11 cellular contexts compared by ENCODE assay signal in the genomic region with DNA sequence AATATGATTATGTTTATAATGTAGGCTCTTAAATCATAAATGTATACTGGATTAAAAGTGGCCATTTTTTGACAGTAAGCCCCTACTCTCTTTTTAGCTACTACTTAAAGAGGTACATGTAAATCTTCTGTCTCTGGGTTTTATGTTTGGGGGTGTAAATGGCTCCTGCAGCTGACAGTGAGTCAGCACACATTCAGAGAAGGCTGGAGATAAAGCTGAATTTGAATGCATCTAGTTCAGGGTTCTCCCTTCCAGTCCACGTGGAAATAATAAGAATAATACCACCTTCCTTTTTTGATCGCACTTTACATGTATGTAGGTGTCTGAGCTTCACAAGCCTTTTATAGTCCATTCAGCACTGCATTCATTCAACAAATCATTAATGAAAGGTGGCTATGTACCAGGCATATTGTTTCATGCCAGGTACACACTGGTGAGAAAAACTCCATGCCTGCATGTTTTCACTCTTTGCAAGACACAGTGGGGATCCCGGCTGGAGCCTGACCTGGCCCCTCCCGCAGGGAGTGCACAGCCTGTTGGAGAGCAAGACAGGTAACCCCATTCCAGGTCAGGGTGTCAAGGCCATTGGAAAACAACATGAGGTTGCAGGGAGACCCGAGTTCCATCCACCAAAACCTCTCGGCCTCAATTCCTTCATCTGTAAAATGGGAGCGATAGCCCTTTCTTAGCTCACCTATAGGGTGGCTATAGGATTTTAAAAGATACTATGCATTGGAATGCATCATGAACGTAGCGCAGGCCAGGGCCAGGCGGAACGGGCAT.
DNase-seq lines count a peak whose midpoint lies in the region; ATAC-seq and TF ChIP-seq lines count a peak whose summit lies in the region.
"Had no signal": no experiment of that assay in that cellular context is flagged by ENCODE, and none has a peak within 500 bp of the region (broad histone marks: within the 10 kb centered on the region; RNA-seq: fewer than 3 reads in every experiment).

No MANE protein-coding gene starts in this region.

- intact Hi-C loops in Calu3 (cut with micrococcal nuclease; ENCODE audit: unreplicated experiment) = no loop called here

- H3K27me3 Mint-ChIP-seq in Calu3 (ENCODE audit: unreplicated experiment) (no peaks in the 10 kb centered on the region), progenitor cell of endocrine pancreas (peaks cover 3% of the 10 kb centered on the region)
- H3K27me3 Mint-ChIP-seq in activated naive CD8-positive, alpha-beta T cell treated with anti-CD3 and anti-CD28 coated beads for 36 hours = no peaks in the 10 kb centered on the region
- H3K27me3 Mint-ChIP-seq: naive thymus-derived CD8-positive, alpha-beta T cell; T-cell had no signal

- peak overlapping the region; percentile 93 for H3K27ac ChIP-seq in caudate nucleus (ENCODE audit: low read depth, low read length)

- peaks cover 60% of the 10 kb centered on the region for H3K36me3 Mint-ChIP-seq in Calu3 (ENCODE audit: insufficient read depth, unreplicated experiment)
- H3K36me3 Mint-ChIP-seq in progenitor cell of endocrine pancreas (ENCODE audit: insufficient read depth) = no peaks in the 10 kb centered on the region
- no peaks in the 10 kb centered on the region for H3K36me3 Mint-ChIP-seq in activated naive CD8-positive, alpha-beta T cell treated with anti-CD3 and anti-CD28 coated beads for 36 hours
- H3K36me3 Mint-ChIP-seq: naive thymus-derived CD8-positive, alpha-beta T cell; T-cell had no signal

- no peak for DNase-seq in Calu3
- peak; percentile 33 for DNase-seq in M059J (ENCODE audit: low read depth)
- peak in 10 of 61 donors; percentile 11 to 59 (median 32) for DNase-seq in caudate nucleus (lab: John Stamatoyannopoulos, UW)
- no peak for DNase-seq in progenitor cell of endocrine pancreas (ENCODE audit: low spot score, unreplicated experiment)
- no peak for DNase-seq in activated naive CD8-positive, alpha-beta T cell treated with anti-CD3 and anti-CD28 coated beads for 36 hours
- DNase-seq: Kasumi-1; naive thymus-derived CD8-positive, alpha-beta T cell; T-cell had no signal

- CTCF ChIA-PET in Calu3 (lab: Charles Lee) = interaction anchor here (2.3 to 2.4 kb wide), 2 partner anchors 8 to 9 kb away, joined by 12 to 14 read pairs; no protein-coding TSS in a partner anchor

- BruUV-seq in Calu3 (replicated peaks; lab: Mats Ljungman, UMichigan) = no TSS peak

- H3K4me3 Mint-ChIP-seq in Calu3 (ENCODE audit: low read depth, unreplicated experiment) (peak overlapping the region; percentile 72), progenitor cell of endocrine pancreas (ENCODE audit: low read depth) (no peak overlapping the region)
- H3K4me3 Mint-ChIP-seq in activated naive CD8-positive, alpha-beta T cell treated with anti-CD3 and anti-CD28 coated beads for 36 hours = no peak overlapping the region

- peaks cover 85% of the 10 kb centered on the region for H3K4me1 Mint-ChIP-seq in Calu3 (ENCODE audit: low read depth, unreplicated experiment)
- H3K4me1 Mint-ChIP-seq in progenitor cell of endocrine pancreas (ENCODE audit: low read depth) = peaks cover 35% of the 10 kb centered on the region
- peaks cover 22% of the 10 kb centered on the region for H3K4me1 Mint-ChIP-seq in activated naive CD8-positive, alpha-beta T cell treated with anti-CD3 and anti-CD28 coated beads for 36 hours

- peak overlapping the region; percentile 74 for H3K27ac Mint-ChIP-seq in Calu3 (ENCODE audit: unreplicated experiment)
- peak overlapping the region; percentile 5 for H3K27ac Mint-ChIP-seq in progenitor cell of endocrine pancreas
- no peak overlapping the region for H3K27ac Mint-ChIP-seq in activated naive CD8-positive, alpha-beta T cell treated with anti-CD3 and anti-CD28 coated beads for 36 hours

- no peaks in the 10 kb centered on the region for H3K9me3 Mint-ChIP-seq in Calu3 (ENCODE audit: low read depth, unreplicated experiment)
- H3K9me3 Mint-ChIP-seq in progenitor cell of endocrine pancreas (ENCODE audit: low read depth) = no peaks in the 10 kb centered on the region
- H3K9me3 Mint-ChIP-seq in activated naive CD8-positive, alpha-beta T cell treated with anti-CD3 and anti-CD28 coated beads for 36 hours = no peaks in the 10 kb centered on the region
- H3K9me3 Mint-ChIP-seq: naive thymus-derived CD8-positive, alpha-beta T cell; T-cell had no signal

- TF ChIP-seq CTCF in Calu3 (IDR thresholded peaks at IDR 0.05; ENCODE audit: unreplicated experiment) (no peak), progenitor cell of endocrine pancreas (IDR thresholded peaks at IDR 0.05; ENCODE audit: unreplicated experiment) (no peak)

- ATAC-seq in GM18858 (IDR thresholded peaks at IDR 0.05; ENCODE audit: unreplicated experiment) (no peak), HG03025 (IDR thresholded peaks at IDR 0.05; ENCODE audit: low FRiP score, unreplicated experiment) (no peak), HG03457 (IDR thresholded peaks at IDR 0.05; ENCODE audit: unreplicated experiment) (no peak)
- ATAC-seq: naive thymus-derived CD8-positive, alpha-beta T cell; T-cell had no signal
